17 cellular contexts compared by ENCODE assay signal in the genomic region with DNA sequence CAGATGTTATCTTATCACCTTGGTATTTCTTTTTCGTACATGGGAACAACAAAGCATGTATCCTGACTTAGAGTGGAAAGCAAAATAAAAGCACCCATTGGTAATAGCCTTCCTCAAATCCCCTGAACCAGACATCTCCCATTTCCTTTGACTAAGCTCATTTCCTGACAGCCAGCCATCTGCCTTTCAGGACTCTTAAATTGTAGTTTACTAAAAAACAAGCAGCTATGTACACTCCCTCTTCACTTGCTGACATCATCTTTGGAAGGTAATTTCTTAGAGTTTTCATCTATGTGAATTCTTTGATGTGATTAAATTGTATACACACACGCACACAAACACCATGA. TPM values are rescaled to one million over a fixed set of nuclear protein-coding genes. Genes with fewer than 3 reads are reported as not detected.
A peak's percentile ranks its signal among the peaks of the same experiment; 100 is the strongest.
DNase-seq lines count a peak whose midpoint lies in the region; ATAC-seq and TF ChIP-seq lines count a peak whose summit lies in the region.
"Had no signal": no experiment of that assay in that cellular context is flagged by ENCODE, and none has a peak within 500 bp of the region (broad histone marks: within the 10 kb centered on the region; RNA-seq: fewer than 3 reads in every experiment).

No MANE protein-coding gene starts in this region.

- H3K4me1 ChIP-seq in right atrium auricular region (peaks cover 0 to 24% of the 10 kb centered on the region in 2 donors), adrenal gland (replicated peaks in 1 of 2) (peaks cover 0 to 6% of the 10 kb centered on the region in 2 donors)

- H3K36me3 ChIP-seq in right atrium auricular region (no peaks in the 10 kb centered on the region), adrenal gland (replicated peaks in 1 of 2) (no peaks in the 10 kb centered on the region)

- H3K27me3 ChIP-seq in right atrium auricular region (no peaks in the 10 kb centered on the region), adrenal gland (no peaks in the 10 kb centered on the region)

- 69 to 82% (median 78%) methylated on average over 2 of the region's 2 CpGs for WGBS in adrenal gland, 4 donors

- no peak for TF ChIP-seq POLR2A in adrenal gland (IDR thresholded peaks at IDR 0.05)

- DNase-seq in A172 (ENCODE audit: low spot score) (peak; percentile 46), H4 (ENCODE audit: low spot score) (peak; percentile 44), cardiac fibroblast (ENCODE audit: low read depth in 2 of 2) (peak; percentile 78), right atrium auricular region (ENCODE audit: low spot score) (no peak), adrenal gland (no peak), RKO (ENCODE audit: low spot score) (no peak), dedifferentiated amniotic fluid mesenchymal stem cell (ENCODE audit: extremely low spot score) (no peak)
- DNase-seq: activated CD8-positive, alpha-beta memory T cell treated with anti-CD3 and anti-CD28 coated beads, Interleukin-2, amount 10 ng/mL, durations not matched to agents 7 days and 5 days; activated effector memory CD4-positive, alpha-beta T cell treated with anti-CD3 and anti-CD28 coated beads, Interleukin-2, amount 50 U/mL, for 16 hours; NCI-H1436; NCI-H774; stimulated activated CD4-positive, alpha-beta T cell treated with anti-CD3 and anti-CD28 coated beads, Interleukin-1b, Interleukin-23, amount 100 ng/mL, for 48 hours; T-helper 2 cell had no signal

- H3K4me3 ChIP-seq in cardiac fibroblast (replicated peaks in 1 of 2; ENCODE audit: low read depth in 2 of 2, low read length in 2 of 2) (no peak overlapping the region), right atrium auricular region (no peak overlapping the region), adrenal gland (no peak overlapping the region)
- H3K4me3 ChIP-seq: lung had no signal

- H3K27ac ChIP-seq in right atrium auricular region (peak overlapping the region; percentile 23 to 45), adrenal gland (no peak overlapping the region)
- H3K27ac ChIP-seq: KMS-11 had no signal

- H3K9me3 ChIP-seq in right atrium auricular region (no peaks in the 10 kb centered on the region), adrenal gland (replicated peaks in 1 of 3) (no peaks in the 10 kb centered on the region)

- ATAC-seq in HG03460 (IDR thresholded peaks at IDR 0.05; ENCODE audit: unreplicated experiment): no peak
- ATAC-seq: activated CD8-positive, alpha-beta memory T cell treated with anti-CD3 and anti-CD28 coated beads, Interleukin-2, amount 10 ng/mL, durations not matched to agents 7 days and 5 days; natural killer cell treated with Interleukin-12 subunit alpha and Interleukin-12 subunit beta and Interleukin-15 and Interleukin-18, amount 100 ng/mL, for 72 hours had no signal

- intact Hi-C loops in adrenal gland (cut with DNase I): no loop called here

- TF ChIP-seq CTCF in cardiac fibroblast (IDR thresholded peaks at IDR 0.05; ENCODE audit: low read depth, low read length): no peak
- no peak for TF ChIP-seq CTCF in right atrium auricular region (IDR thresholded peaks at IDR 0.05)
- TF ChIP-seq CTCF in adrenal gland (IDR thresholded peaks at IDR 0.05): no peak

RNA-seq across cellular contexts. Expression of a gene that starts 40.7 kb away (rescaled TPM):
- total RNA-seq in A172 (2014; rRNA removed; shearing (Covaris generic)): 53.5 and 62.1 TPM in 2 replicates
- total RNA-seq in H4 (2014; rRNA removed; shearing (Covaris generic)): 139 and 154 TPM in 2 replicates
- total RNA-seq in right atrium auricular region: 10 to 100 TPM; 13.3 to 25.0 TPM
- total RNA-seq in adrenal gland: 10 to 100 TPM in 4 of 8 donors, 1 to 10 TPM in 4; 8.9 to 27.8 (median 10.1) TPM
- polyA plus RNA-seq in adrenal gland: 10 to 100 TPM in 1 of 3 donors, 1 to 10 TPM in 2; 7.7 to 12.4 (median 8.1) TPM

Comparison
In these comparisons a context has a peak if more than half of its experiments do, and no peak if none do; other contexts are left out.
1. DNase-seq: peak in A172 (single experiment), H4 (single experiment) and cardiac fibroblast (2 of 2); none in right atrium auricular region (single experiment), adrenal gland (0 of 7), RKO (single experiment) and dedifferentiated amniotic fluid mesenchymal stem cell (single experiment).
2. H3K27ac ChIP-seq: peak in right atrium auricular region (2 of 2); none in adrenal gland (0 of 5).